In genomic region chr18:31267823-31268481, GRCh38 we compare ENCODE assay signal across 13 cellular contexts. TPM values are rescaled to one million over a fixed set of nuclear protein-coding genes. Genes with fewer than 3 reads are reported as not detected.
DNase-seq lines count a peak whose midpoint lies in the region; ATAC-seq and TF ChIP-seq lines count a peak whose summit lies in the region.
"Had no signal": no experiment of that assay in that cellular context is flagged by ENCODE, and none has a peak within 500 bp of the region (broad histone marks: within the 10 kb centered on the region; RNA-seq: fewer than 3 reads in every experiment).

No MANE protein-coding gene starts in this region.

- H2AFZ ChIP-seq in OCI-LY3 (ENCODE audit: low read depth, low read length) = no peak overlapping the region
- H2AFZ ChIP-seq: PC-9 had no signal

- H3K4me3 ChIP-seq in OCI-LY3 (ENCODE audit: low read length) = peak overlapping the region; percentile 22
- no peak overlapping the region for H3K4me3 ChIP-seq in colonic mucosa
- H3K4me3 ChIP-seq: ovary, PC-9 had no signal

- in situ Hi-C loops in GM13976 (cut with MboI; ENCODE audit: low sequenced_read_pairs, unreplicated experiment) = no loop called here

- H3K4me1 ChIP-seq in OCI-LY3 (ENCODE audit: low read length) (peaks cover 29% of the 10 kb centered on the region), colonic mucosa (no peaks in the 10 kb centered on the region)

- H3K79me2 ChIP-seq in OCI-LY3 (ENCODE audit: low read length) = no peaks in the 10 kb centered on the region

- H3K36me3 ChIP-seq in OCI-LY3 (replicated peaks; ENCODE audit: low read depth, low read length) (no peaks in the 10 kb centered on the region), colonic mucosa (no peaks in the 10 kb centered on the region)
- H3K36me3 ChIP-seq: ovary had no signal

- H3K9me3 ChIP-seq in OCI-LY3 (ENCODE audit: insufficient read depth, low read length) (no peaks in the 10 kb centered on the region), colonic mucosa (no peaks in the 10 kb centered on the region)
- H3K9me3 ChIP-seq: ovary had no signal

- TF ChIP-seq CTCF in GM13976 (IDR thresholded peaks at IDR 0.05; ENCODE audit: borderline replicate concordance, control extremely low read depth, extremely low read depth, insufficient read depth, missing control alignments) (no peak), OCI-LY3 (IDR thresholded peaks at IDR 0.05; ENCODE audit: low read depth, low read length) (no peak), colonic mucosa (IDR thresholded peaks at IDR 0.05) (no peak)

- H3K4me2 ChIP-seq in OCI-LY3 (ENCODE audit: low read length) = peak overlapping the region; percentile 56
- H3K4me2 ChIP-seq: PC-9 had no signal

- H3K27me3 ChIP-seq in OCI-LY3 (ENCODE audit: low read depth, low read length) (no peaks in the 10 kb centered on the region), colonic mucosa (no peaks in the 10 kb centered on the region)
- H3K27me3 ChIP-seq: ovary had no signal

- H4K20me1 ChIP-seq in OCI-LY3 (ENCODE audit: insufficient read depth, low read length) = no peaks in the 10 kb centered on the region

- H3K27ac ChIP-seq in OCI-LY3 (ENCODE audit: low read length) (peak overlapping the region; percentile 11; the same call in 1 of the 2 replicates), colonic mucosa (no peak overlapping the region)
- H3K27ac ChIP-seq: HL-60, ovary, PC-9 had no signal

- H3K9ac ChIP-seq in OCI-LY3 (ENCODE audit: low read length) (no peak overlapping the region), colonic mucosa (ENCODE audit: low read depth in 2 of 2, low read length in 2 of 2) (no peak overlapping the region)

- ATAC-seq in GM19438 (IDR thresholded peaks at IDR 0.05; ENCODE audit: low read depth, unreplicated experiment) (peak; percentile 72), HG02870 (IDR thresholded peaks at IDR 0.05; ENCODE audit: unreplicated experiment) (peak; percentile 85)

- DNase-seq in GM13976 (ENCODE audit: low spot score) (peak; percentile 35), hypothalamus (lab: John Stamatoyannopoulos, UW) (no peak), NCI-H2171 (lab: John Stamatoyannopoulos, UW) (no peak), colonic mucosa (no peak), NCI-H526 (lab: John Stamatoyannopoulos, UW) (no peak)
- DNase-seq: activated T-cell treated with anti-CD3 and anti-CD28 coated beads for 4 hours, GF-D8, ovary, PC-9 had no signal

- intact Hi-C loops in colonic mucosa (cut with DNase I) = no loop called here

RNA-seq across cellular contexts. Expression of gene DSG1, which starts 50.0 kb away (rescaled TPM):
- not detected for total RNA-seq in colonic mucosa
- total RNA-seq: ovary, PC-9 had no signal
